1 cellular context compared by ENCODE assay signal in the genomic region with DNA sequence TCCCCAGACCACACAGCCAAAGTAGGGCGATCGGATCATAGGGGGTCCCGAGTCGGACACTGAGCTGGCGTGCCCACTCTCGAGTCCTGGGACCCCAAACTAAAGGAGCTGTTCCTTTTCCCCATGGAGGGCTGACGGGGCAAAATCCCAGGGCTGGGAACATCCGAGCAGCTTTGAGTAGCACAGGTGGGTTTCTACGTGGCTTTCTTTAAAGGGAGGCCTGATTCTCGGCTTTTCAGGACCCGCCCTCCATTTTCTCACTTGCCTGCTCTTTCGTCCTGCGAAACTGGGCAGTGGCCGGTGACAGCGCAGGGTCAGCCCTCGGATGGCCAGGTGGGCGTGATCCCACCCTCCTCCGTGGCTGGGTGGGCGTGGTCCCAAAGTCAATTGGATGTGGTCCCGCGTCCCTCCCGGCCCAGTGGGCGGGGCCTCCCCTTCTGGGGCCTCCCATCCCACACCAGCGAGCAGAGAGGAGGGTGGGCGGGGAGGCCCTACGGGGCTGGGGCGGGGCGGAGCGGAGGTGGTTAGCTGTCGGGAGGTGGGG.
TF ChIP-seq lines count a peak whose summit lies in the region.

No MANE protein-coding gene starts in this region.

TF ChIP-seq in HepG2, 621 proteins besides CTCF, POLR2A, EP300 and RAD21 (continues in another document):
- TF ChIP-seq DNMT3B (CRISPR knock-in tag; conservative IDR thresholded peaks at IDR 0.05) (no peak), ZFP62 (CRISPR knock-in tag; IDR thresholded peaks at IDR 0.05) (no peak), GABPA (IDR thresholded peaks at IDR 0.05; ENCODE audit: low read depth, low read length) (no peak), GABPA (CRISPR knock-in tag; IDR thresholded peaks at IDR 0.05; ENCODE audit: low read depth) (no peak), TAF15 (IDR thresholded peaks at IDR 0.05; ENCODE audit: low read depth, low read length, poor library complexity, severe bottlenecking) (no peak), ZNF530 (CRISPR knock-in tag; IDR thresholded peaks at IDR 0.05; ENCODE audit: low read depth) (no peak), ZNF160 (CRISPR knock-in tag; IDR thresholded peaks at IDR 0.05) (peak; percentile 17; the same call in 1 of the 2 replicates), ZNF839 (CRISPR knock-in tag; IDR thresholded peaks at IDR 0.05; ENCODE audit: borderline replicate concordance) (no peak), HES4 (CRISPR knock-in tag; IDR thresholded peaks at IDR 0.05; ENCODE audit: borderline replicate concordance) (no peak), NFYB (CRISPR knock-in tag; IDR thresholded peaks at IDR 0.05) (peak; percentile 46), ZNF607 (CRISPR knock-in tag; IDR thresholded peaks at IDR 0.05; ENCODE audit: borderline replicate concordance) (no peak), ZNF317 (CRISPR knock-in tag; IDR thresholded peaks at IDR 0.05) (no peak), HNF4G (IDR thresholded peaks at IDR 0.05; ENCODE audit: borderline replicate concordance, low read depth, low read length) (no peak), HNF4G (CRISPR knock-in tag; IDR thresholded peaks at IDR 0.05; ENCODE audit: borderline replicate concordance, low read depth) (0 out of 2 replicates have a peak, but pooled peaks have one; percentile 12), SIN3A (IDR thresholded peaks at IDR 0.05; ENCODE audit: borderline replicate concordance, low read depth, low read length) (peak; percentile 76; the same call in 1 of the 2 replicates), ZNF549 (CRISPR knock-in tag; IDR thresholded peaks at IDR 0.05) (no peak), FOXA3 (CRISPR knock-in tag; IDR thresholded peaks at IDR 0.05) (no peak), ZNF792 (CRISPR knock-in tag; IDR thresholded peaks at IDR 0.05) (no peak; the same call in 1 of the 2 replicates), ZNF766 (CRISPR knock-in tag; IDR thresholded peaks at IDR 0.05; ENCODE audit: borderline replicate concordance) (0 out of 2 replicates have a peak, but pooled peaks have one; percentile 40), ZNF678 (CRISPR knock-in tag; IDR thresholded peaks at IDR 0.05) (no peak), MIER3 (CRISPR knock-in tag; IDR thresholded peaks at IDR 0.05; ENCODE audit: borderline replicate concordance) (no peak), SP1 (IDR thresholded peaks at IDR 0.05) (no peak), SP1 (CRISPR knock-in tag; IDR thresholded peaks at IDR 0.05) (peak; percentile 88), TAF1 (CRISPR knock-in tag; IDR thresholded peaks at IDR 0.05) (peak; percentile 56; the same call in 1 of the 2 replicates), CBX2 (IDR thresholded peaks at IDR 0.05; ENCODE audit: low read depth, low read length) (no peak), CBX2 (CRISPR knock-in tag; IDR thresholded peaks at IDR 0.05; ENCODE audit: low read depth) (no peak), MEIS1 (CRISPR knock-in tag; IDR thresholded peaks at IDR 0.05; ENCODE audit: borderline replicate concordance) (no peak; the same call in 1 of the 2 replicates), ZNF547 (CRISPR knock-in tag; IDR thresholded peaks at IDR 0.05) (no peak), YY1 (IDR thresholded peaks at IDR 0.05; ENCODE audit: insufficient read depth, insufficient replicate concordance, low read depth, low read length) (no peak), CENPX (CRISPR knock-in tag; IDR thresholded peaks at IDR 0.05) (no peak), KDM5A (IDR thresholded peaks at IDR 0.05; ENCODE audit: borderline replicate concordance, low read length) (no peak), MEIS2 (CRISPR knock-in tag; IDR thresholded peaks at IDR 0.05) (peak; percentile 18; the same call in 1 of the 2 replicates), ZNF441 (CRISPR knock-in tag; IDR thresholded peaks at IDR 0.05; ENCODE audit: borderline replicate concordance) (peak; percentile 99), GATA4 (IDR thresholded peaks at IDR 0.05; ENCODE audit: borderline replicate concordance, low read depth) (peak; percentile 6; the same call in 1 of the 2 replicates), SP4 (CRISPR knock-in tag; IDR thresholded peaks at IDR 0.05) (peak; percentile 76; the same call in 1 of the 2 replicates), ZNF329 (CRISPR knock-in tag; IDR thresholded peaks at IDR 0.05; ENCODE audit: low read depth) (no peak), ZNF44 (CRISPR knock-in tag; IDR thresholded peaks at IDR 0.05) (no peak), ZNF556 (CRISPR knock-in tag; IDR thresholded peaks at IDR 0.05; ENCODE audit: borderline replicate concordance) (no peak), ZSCAN30 (CRISPR knock-in tag; IDR thresholded peaks at IDR 0.05) (no peak), ZNF790 (CRISPR knock-in tag; IDR thresholded peaks at IDR 0.05; ENCODE audit: borderline replicate concordance) (no peak), HOXD1 (CRISPR knock-in tag; IDR thresholded peaks at IDR 0.05) (peak; percentile 28; the same call in 1 of the 2 replicates), MXI1 (IDR thresholded peaks at IDR 0.05; ENCODE audit: borderline replicate concordance, low read depth, low read length) (peak; percentile 85; the same call in 1 of the 3 replicates), ZMAT3 (CRISPR knock-in tag; conservative IDR thresholded peaks at IDR 0.05) (peak; percentile 13; the same call in 1 of the 2 replicates)
- TF ChIP-seq, protein P1, sequence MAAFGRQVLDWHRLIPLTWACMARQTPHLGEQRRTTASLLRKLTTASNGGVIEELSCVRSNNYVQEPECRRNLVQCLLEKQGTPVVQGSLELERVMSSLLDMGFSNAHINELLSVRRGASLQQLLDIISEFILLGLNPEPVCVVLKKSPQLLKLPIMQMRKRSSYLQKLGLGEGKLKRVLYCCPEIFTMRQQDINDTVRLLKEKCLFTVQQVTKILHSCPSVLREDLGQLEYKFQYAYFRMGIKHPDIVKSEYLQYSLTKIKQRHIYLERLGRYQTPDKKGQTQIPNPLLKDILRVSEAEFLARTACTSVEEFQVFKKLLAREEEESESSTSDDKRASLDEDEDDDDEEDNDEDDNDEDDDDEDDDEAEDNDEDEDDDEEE (CRISPR knock-in tag; IDR thresholded peaks at IDR 0.05) = no peak
- TF ChIP-seq, protein P2, sequence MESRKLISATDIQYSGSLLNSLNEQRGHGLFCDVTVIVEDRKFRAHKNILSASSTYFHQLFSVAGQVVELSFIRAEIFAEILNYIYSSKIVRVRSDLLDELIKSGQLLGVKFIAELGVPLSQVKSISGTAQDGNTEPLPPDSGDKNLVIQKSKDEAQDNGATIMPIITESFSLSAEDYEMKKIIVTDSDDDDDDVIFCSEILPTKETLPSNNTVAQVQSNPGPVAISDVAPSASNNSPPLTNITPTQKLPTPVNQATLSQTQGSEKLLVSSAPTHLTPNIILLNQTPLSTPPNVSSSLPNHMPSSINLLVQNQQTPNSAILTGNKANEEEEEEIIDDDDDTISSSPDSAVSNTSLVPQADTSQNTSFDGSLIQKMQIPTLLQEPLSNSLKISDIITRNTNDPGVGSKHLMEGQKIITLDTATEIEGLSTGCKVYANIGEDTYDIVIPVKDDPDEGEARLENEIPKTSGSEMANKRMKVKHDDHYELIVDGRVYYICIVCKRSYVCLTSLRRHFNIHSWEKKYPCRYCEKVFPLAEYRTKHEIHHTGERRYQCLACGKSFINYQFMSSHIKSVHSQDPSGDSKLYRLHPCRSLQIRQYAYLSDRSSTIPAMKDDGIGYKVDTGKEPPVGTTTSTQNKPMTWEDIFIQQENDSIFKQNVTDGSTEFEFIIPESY (CRISPR knock-in tag; IDR thresholded peaks at IDR 0.05) = no peak
- TF ChIP-seq, protein P3, sequence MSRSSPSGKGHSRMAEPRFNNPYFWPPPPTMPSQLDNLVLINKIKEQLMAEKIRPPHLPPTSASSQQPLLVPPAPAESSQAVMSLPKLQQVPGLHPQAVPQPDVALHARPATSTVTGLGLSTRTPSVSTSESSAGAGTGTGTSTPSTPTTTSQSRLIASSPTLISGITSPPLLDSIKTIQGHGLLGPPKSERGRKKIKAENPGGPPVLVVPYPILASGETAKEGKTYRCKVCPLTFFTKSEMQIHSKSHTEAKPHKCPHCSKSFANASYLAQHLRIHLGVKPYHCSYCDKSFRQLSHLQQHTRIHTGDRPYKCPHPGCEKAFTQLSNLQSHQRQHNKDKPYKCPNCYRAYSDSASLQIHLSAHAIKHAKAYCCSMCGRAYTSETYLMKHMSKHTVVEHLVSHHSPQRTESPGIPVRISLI (CRISPR knock-in tag; IDR thresholded peaks at IDR 0.05; ENCODE audit: borderline replicate concordance) = no peak
- TF ChIP-seq, protein P4, sequence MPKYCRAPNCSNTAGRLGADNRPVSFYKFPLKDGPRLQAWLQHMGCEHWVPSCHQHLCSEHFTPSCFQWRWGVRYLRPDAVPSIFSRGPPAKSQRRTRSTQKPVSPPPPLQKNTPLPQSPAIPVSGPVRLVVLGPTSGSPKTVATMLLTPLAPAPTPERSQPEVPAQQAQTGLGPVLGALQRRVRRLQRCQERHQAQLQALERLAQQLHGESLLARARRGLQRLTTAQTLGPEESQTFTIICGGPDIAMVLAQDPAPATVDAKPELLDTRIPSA (CRISPR knock-in tag; IDR thresholded peaks at IDR 0.05; ENCODE audit: borderline replicate concordance) = no peak
- TF ChIP-seq, protein P5, sequence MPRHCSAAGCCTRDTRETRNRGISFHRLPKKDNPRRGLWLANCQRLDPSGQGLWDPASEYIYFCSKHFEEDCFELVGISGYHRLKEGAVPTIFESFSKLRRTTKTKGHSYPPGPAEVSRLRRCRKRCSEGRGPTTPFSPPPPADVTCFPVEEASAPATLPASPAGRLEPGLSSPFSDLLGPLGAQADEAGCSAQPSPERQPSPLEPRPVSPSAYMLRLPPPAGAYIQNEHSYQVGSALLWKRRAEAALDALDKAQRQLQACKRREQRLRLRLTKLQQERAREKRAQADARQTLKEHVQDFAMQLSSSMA (CRISPR knock-in tag; IDR thresholded peaks at IDR 0.05) = no peak
- TF ChIP-seq, protein P6, sequence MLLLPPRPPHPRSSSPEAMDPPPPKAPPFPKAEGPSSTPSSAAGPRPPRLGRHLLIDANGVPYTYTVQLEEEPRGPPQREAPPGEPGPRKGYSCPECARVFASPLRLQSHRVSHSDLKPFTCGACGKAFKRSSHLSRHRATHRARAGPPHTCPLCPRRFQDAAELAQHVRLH (CRISPR knock-in tag; IDR thresholded peaks at IDR 0.05; ENCODE audit: borderline replicate concordance, low read depth) = no peak
- TF ChIP-seq, protein P7, sequence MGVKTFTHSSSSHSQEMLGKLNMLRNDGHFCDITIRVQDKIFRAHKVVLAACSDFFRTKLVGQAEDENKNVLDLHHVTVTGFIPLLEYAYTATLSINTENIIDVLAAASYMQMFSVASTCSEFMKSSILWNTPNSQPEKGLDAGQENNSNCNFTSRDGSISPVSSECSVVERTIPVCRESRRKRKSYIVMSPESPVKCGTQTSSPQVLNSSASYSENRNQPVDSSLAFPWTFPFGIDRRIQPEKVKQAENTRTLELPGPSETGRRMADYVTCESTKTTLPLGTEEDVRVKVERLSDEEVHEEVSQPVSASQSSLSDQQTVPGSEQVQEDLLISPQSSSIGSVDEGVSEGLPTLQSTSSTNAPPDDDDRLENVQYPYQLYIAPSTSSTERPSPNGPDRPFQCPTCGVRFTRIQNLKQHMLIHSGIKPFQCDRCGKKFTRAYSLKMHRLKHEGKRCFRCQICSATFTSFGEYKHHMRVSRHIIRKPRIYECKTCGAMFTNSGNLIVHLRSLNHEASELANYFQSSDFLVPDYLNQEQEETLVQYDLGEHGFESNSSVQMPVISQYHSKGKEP (CRISPR knock-in tag; IDR thresholded peaks at IDR 0.05) = no peak
- TF ChIP-seq, protein P8, sequence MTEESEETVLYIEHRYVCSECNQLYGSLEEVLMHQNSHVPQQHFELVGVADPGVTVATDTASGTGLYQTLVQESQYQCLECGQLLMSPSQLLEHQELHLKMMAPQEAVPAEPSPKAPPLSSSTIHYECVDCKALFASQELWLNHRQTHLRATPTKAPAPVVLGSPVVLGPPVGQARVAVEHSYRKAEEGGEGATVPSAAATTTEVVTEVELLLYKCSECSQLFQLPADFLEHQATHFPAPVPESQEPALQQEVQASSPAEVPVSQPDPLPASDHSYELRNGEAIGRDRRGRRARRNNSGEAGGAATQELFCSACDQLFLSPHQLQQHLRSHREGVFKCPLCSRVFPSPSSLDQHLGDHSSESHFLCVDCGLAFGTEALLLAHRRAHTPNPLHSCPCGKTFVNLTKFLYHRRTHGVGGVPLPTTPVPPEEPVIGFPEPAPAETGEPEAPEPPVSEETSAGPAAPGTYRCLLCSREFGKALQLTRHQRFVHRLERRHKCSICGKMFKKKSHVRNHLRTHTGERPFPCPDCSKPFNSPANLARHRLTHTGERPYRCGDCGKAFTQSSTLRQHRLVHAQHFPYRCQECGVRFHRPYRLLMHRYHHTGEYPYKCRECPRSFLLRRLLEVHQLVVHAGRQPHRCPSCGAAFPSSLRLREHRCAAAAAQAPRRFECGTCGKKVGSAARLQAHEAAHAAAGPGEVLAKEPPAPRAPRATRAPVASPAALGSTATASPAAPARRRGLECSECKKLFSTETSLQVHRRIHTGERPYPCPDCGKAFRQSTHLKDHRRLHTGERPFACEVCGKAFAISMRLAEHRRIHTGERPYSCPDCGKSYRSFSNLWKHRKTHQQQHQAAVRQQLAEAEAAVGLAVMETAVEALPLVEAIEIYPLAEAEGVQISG (CRISPR knock-in tag; IDR thresholded peaks at IDR 0.05) = no peak
- TF ChIP-seq, protein P9, sequence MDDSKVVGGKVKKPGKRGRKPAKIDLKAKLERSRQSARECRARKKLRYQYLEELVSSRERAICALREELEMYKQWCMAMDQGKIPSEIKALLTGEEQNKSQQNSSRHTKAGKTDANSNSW (CRISPR knock-in tag; IDR thresholded peaks at IDR 0.05; ENCODE audit: borderline replicate concordance) = no peak
- TF ChIP-seq, protein P10, sequence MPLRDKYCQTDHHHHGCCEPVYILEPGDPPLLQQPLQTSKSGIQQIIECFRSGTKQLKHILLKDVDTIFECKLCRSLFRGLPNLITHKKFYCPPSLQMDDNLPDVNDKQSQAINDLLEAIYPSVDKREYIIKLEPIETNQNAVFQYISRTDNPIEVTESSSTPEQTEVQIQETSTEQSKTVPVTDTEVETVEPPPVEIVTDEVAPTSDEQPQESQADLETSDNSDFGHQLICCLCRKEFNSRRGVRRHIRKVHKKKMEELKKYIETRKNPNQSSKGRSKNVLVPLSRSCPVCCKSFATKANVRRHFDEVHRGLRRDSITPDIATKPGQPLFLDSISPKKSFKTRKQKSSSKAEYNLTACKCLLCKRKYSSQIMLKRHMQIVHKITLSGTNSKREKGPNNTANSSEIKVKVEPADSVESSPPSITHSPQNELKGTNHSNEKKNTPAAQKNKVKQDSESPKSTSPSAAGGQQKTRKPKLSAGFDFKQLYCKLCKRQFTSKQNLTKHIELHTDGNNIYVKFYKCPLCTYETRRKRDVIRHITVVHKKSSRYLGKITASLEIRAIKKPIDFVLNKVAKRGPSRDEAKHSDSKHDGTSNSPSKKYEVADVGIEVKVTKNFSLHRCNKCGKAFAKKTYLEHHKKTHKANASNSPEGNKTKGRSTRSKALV (CRISPR knock-in tag; IDR thresholded peaks at IDR 0.05) = 0 out of 2 replicates have a peak, but pooled peaks have one; percentile 29
- TF ChIP-seq, protein P11, sequence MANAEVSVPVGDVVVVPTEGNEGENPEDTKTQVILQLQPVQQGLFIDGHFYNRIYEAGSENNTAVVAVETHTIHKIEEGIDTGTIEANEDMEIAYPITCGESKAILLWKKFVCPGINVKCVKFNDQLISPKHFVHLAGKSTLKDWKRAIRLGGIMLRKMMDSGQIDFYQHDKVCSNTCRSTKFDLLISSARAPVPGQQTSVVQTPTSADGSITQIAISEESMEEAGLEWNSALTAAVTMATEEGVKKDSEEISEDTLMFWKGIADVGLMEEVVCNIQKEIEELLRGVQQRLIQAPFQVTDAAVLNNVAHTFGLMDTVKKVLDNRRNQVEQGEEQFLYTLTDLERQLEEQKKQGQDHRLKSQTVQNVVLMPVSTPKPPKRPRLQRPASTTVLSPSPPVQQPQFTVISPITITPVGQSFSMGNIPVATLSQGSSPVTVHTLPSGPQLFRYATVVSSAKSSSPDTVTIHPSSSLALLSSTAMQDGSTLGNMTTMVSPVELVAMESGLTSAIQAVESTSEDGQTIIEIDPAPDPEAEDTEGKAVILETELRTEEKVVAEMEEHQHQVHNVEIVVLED (CRISPR knock-in tag; IDR thresholded peaks at IDR 0.05; ENCODE audit: borderline replicate concordance) = peak; percentile 23; the same call in 1 of the 2 replicates
